ENCODE assay signal across 8 cellular contexts in the genomic region with DNA sequence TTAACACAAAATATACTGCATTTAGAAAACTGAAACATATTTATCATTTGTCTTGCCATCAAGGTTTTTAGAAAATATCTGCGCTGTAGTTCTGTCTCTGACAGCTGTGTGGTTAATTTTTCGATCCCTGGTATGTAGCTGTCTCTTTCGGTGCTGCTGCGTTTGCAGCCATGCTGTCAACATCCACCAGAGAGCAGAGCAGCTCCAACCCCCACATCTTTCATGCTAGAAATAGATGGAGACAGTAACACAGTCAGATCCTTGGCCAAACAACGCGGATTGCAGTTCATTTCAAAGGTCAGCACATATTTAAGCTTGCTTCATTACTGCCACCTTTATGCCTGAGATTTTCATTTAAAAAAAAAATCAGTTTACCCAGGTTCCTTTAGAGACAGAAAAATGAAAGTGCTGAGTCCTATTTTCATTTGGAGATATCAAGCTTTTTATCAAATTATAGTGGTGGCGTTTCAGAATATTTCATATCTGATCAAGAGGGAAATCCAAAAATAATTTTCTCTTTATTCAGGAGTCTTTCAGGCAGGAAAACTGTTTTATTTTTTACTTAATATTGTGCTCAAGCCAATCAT.
DNase-seq lines count a peak whose midpoint lies in the region; ATAC-seq and TF ChIP-seq lines count a peak whose summit lies in the region.

No MANE protein-coding gene starts in this region.

- H3K9me3 ChIP-seq in uterus (no peaks in the 10 kb centered on the region), gastroesophageal sphincter (no peaks in the 10 kb centered on the region)

- no peaks in the 10 kb centered on the region for H3K4me1 ChIP-seq in uterus
- no peaks in the 10 kb centered on the region for H3K4me1 ChIP-seq in gastroesophageal sphincter

- H3K4me3 ChIP-seq in uterus (no peak overlapping the region), gastroesophageal sphincter (no peak overlapping the region)

- in situ Hi-C loops in GM13976 (cut with MboI; ENCODE audit: low sequenced_read_pairs, unreplicated experiment): no loop called here

- H3K27ac ChIP-seq in uterus: no peak overlapping the region
- no peak overlapping the region for H3K27ac ChIP-seq in gastroesophageal sphincter

- no peak for TF ChIP-seq EP300 in gastroesophageal sphincter (IDR thresholded peaks at IDR 0.05)

- intact Hi-C loops in left ventricle myocardium superior (cut with micrococcal nuclease) (no loop called here), uterus (cut with DNase I; ENCODE audit: low total_unique reads) (no loop called here)

- ATAC-seq in left ventricle myocardium superior: peak; percentile 38
- ATAC-seq in gastroesophageal sphincter: no peak

- H3K27me3 ChIP-seq in uterus (no peaks in the 10 kb centered on the region), gastroesophageal sphincter (no peaks in the 10 kb centered on the region)

- WGBS in gastroesophageal sphincter (ENCODE audit: low coverage in 1 of 2), 2 donors: 12 to 13% methylated on average over 5 to 7 of the region's 7 CpGs

- no peak for TF ChIP-seq CTCF in GM13976 (IDR thresholded peaks at IDR 0.05; ENCODE audit: borderline replicate concordance, control extremely low read depth, extremely low read depth, insufficient read depth, missing control alignments)
- no peak for TF ChIP-seq CTCF in uterus (IDR thresholded peaks at IDR 0.05)
- peak in 1 of 4 experiments; percentile 15 for TF ChIP-seq CTCF in gastroesophageal sphincter (IDR thresholded peaks at IDR 0.05)

- peak; percentile 2 for DNase-seq in GM13976 (ENCODE audit: low spot score)
- peak; percentile 29 for DNase-seq in HuH-7 (ENCODE audit: low spot score)
- DNase-seq in SHP77 (lab: John Stamatoyannopoulos, UW): peak; percentile 81 to 83
- no peak for DNase-seq in left ventricle myocardium superior
- no peak for DNase-seq in activated CD8-positive, alpha-beta memory T cell treated with anti-CD3 and anti-CD28 coated beads, Interleukin-2, amount 50 U/mL, for 48 hours
- no peak for DNase-seq in activated effector memory CD4-positive, alpha-beta T cell treated with anti-CD3 and anti-CD28 coated beads, Interleukin-2, amount 50 U/mL, for 16 hours
- DNase-seq in uterus: no peak

- H3K36me3 ChIP-seq in uterus (no peaks in the 10 kb centered on the region), gastroesophageal sphincter (no peaks in the 10 kb centered on the region)

- TF ChIP-seq POLR2A in uterus (IDR thresholded peaks at IDR 0.05) (no peak), gastroesophageal sphincter (IDR thresholded peaks at IDR 0.05) (no peak)

Comparison
In these comparisons a context has a peak if more than half of its experiments do, and no peak if none do; other contexts are left out.
1. DNase-seq: peak in GM13976 (single experiment), HuH-7 (single experiment) and SHP77 (2 of 2); none in left ventricle myocardium superior (single experiment), activated CD8-positive, alpha-beta memory T cell treated with anti-CD3 and anti-CD28 coated beads, Interleukin-2, amount 50 U/mL, for 48 hours (single experiment), activated effector memory CD4-positive, alpha-beta T cell treated with anti-CD3 and anti-CD28 coated beads, Interleukin-2, amount 50 U/mL, for 16 hours (single experiment) and uterus (0 of 2).